Comparison of ENCODE assay signal across 8 cellular contexts in genomic region chr9:130712564-130713285, GRCh38. TPM values are rescaled to one million over a fixed set of nuclear protein-coding genes. Genes with fewer than 3 reads are reported as not detected.
A peak's percentile ranks its signal among the peaks of the same experiment; 100 is the strongest.
DNase-seq lines count a peak whose midpoint lies in the region; ATAC-seq and TF ChIP-seq lines count a peak whose summit lies in the region.

No MANE protein-coding gene starts in this region.

- H3K27ac ChIP-seq in GM23338 (ENCODE audit: low read depth) = peak overlapping the region; percentile 96

- H3K36me3 Mint-ChIP-seq in GM23338 (ENCODE audit: low read depth) = no peaks in the 10 kb centered on the region
- no peaks in the 10 kb centered on the region for H3K36me3 Mint-ChIP-seq in activated T-helper 17 cell treated with anti-CD3 and anti-CD28 coated beads, Interleukin-2, amount 50 U/mL, for 72 hours (ENCODE audit: low read depth)
- H3K36me3 Mint-ChIP-seq in naive thymus-derived CD8-positive, alpha-beta T cell = no peaks in the 10 kb centered on the region
- H3K36me3 Mint-ChIP-seq in stimulated activated naive B cell treated with anti-CD40 and anti-IgM and Interleukin-4, amounts not matched to agents 10 μg/mL and 1 μg/mL and 100 μg/mL, for 72 hours = no peaks in the 10 kb centered on the region

- peaks cover 5% of the 10 kb centered on the region; the same call in 1 of the 2 replicates for H3F3A ChIP-seq in GM23338 (replicated peaks; ENCODE audit: low read depth)

- H3K4me2 ChIP-seq in GM23338 = peak overlapping the region; percentile 92

- H3K9me3 Mint-ChIP-seq in GM23338 = no peaks in the 10 kb centered on the region; the same call in 2 of the 3 replicates
- H3K9me3 Mint-ChIP-seq in activated T-helper 17 cell treated with anti-CD3 and anti-CD28 coated beads, Interleukin-2, amount 50 U/mL, for 72 hours = no peaks in the 10 kb centered on the region
- no peaks in the 10 kb centered on the region for H3K9me3 Mint-ChIP-seq in naive thymus-derived CD8-positive, alpha-beta T cell
- H3K9me3 Mint-ChIP-seq in stimulated activated naive B cell treated with anti-CD40 and anti-IgM and Interleukin-4, amounts not matched to agents 10 μg/mL and 1 μg/mL and 100 μg/mL, for 72 hours = no peaks in the 10 kb centered on the region

- H3K4me3 ChIP-seq in GM23338 (peak overlapping the region; percentile 86), fibroblast of mammary gland (ENCODE audit: control insufficient read depth, low read depth, low read length) (peak overlapping the region; percentile 66)

- H3K27me3 Mint-ChIP-seq in GM23338 (ENCODE audit: insufficient read depth, low read depth, poor library complexity) = peaks cover 16% of the 10 kb centered on the region
- H3K27me3 Mint-ChIP-seq in activated T-helper 17 cell treated with anti-CD3 and anti-CD28 coated beads, Interleukin-2, amount 50 U/mL, for 72 hours = no peaks in the 10 kb centered on the region
- H3K27me3 Mint-ChIP-seq in naive thymus-derived CD8-positive, alpha-beta T cell = no peaks in the 10 kb centered on the region
- H3K27me3 Mint-ChIP-seq in stimulated activated naive B cell treated with anti-CD40 and anti-IgM and Interleukin-4, amounts not matched to agents 10 μg/mL and 1 μg/mL and 100 μg/mL, for 72 hours = no peaks in the 10 kb centered on the region

- DNase-seq in Daoy (ENCODE audit: low read depth) (peak; percentile 100), GM23338 (ENCODE audit: low spot score) (peak; percentile 99), Kasumi-1 (lab: John Stamatoyannopoulos, UW) (peak; percentile 97), RKO (ENCODE audit: low spot score) (peak; percentile 100), fibroblast of mammary gland (ENCODE audit: low read depth) (peak; percentile 98)
- peak; percentile 91 to 98 (median 94) for DNase-seq in naive thymus-derived CD8-positive, alpha-beta T cell
- peak; percentile 96 for DNase-seq in stimulated activated naive B cell treated with anti-CD40 and anti-IgM and Interleukin-4, amounts not matched to agents 10 μg/mL and 1 μg/mL and 100 μg/mL, for 72 hours

- POLR2A ChIA-PET in naive thymus-derived CD8-positive, alpha-beta T cell (lab: Charles Lee) = interaction anchor here (0.7 to 1.7 kb wide), 6 partner anchors 11 to 890 kb away, joined by 3 to 5 read pairs (median 4); partner anchors contain the start of genes ABL1 and EXOSC2

- peak; percentile 95 for ATAC-seq in GM23338
- ATAC-seq in activated T-helper 17 cell treated with anti-CD3 and anti-CD28 coated beads, Interleukin-2, amount 50 U/mL, for 72 hours (replicated peaks) = peak; percentile 99
- ATAC-seq in naive thymus-derived CD8-positive, alpha-beta T cell = peak; percentile 96 to 97
- ATAC-seq in stimulated activated naive B cell treated with anti-CD40 and anti-IgM and Interleukin-4, amounts not matched to agents 10 μg/mL and 1 μg/mL and 100 μg/mL, for 72 hours (replicated peaks) = peak; percentile 97

- H3K4me1 ChIP-seq in GM23338 (ENCODE audit: insufficient read depth) = peaks cover 21% of the 10 kb centered on the region

- peaks cover 20% of the 10 kb centered on the region for H4K20me1 ChIP-seq in GM23338 (replicated peaks; ENCODE audit: insufficient read depth)

- H3K36me3 ChIP-seq in GM23338 (ENCODE audit: insufficient read depth) = no peaks in the 10 kb centered on the region

- H2AFZ ChIP-seq in GM23338 = peak overlapping the region; percentile 34; the same call in 1 of the 2 replicates

- peak overlapping the region; percentile 92 for H3K4me3 Mint-ChIP-seq in GM23338
- peak overlapping the region; percentile 91 for H3K4me3 Mint-ChIP-seq in activated T-helper 17 cell treated with anti-CD3 and anti-CD28 coated beads, Interleukin-2, amount 50 U/mL, for 72 hours
- H3K4me3 Mint-ChIP-seq in naive thymus-derived CD8-positive, alpha-beta T cell = peak overlapping the region; percentile 83 to 97 (median 92)
- H3K4me3 Mint-ChIP-seq in stimulated activated naive B cell treated with anti-CD40 and anti-IgM and Interleukin-4, amounts not matched to agents 10 μg/mL and 1 μg/mL and 100 μg/mL, for 72 hours = peak overlapping the region; percentile 93 to 94

- peak overlapping the region; percentile 91 for H3K27ac Mint-ChIP-seq in GM23338
- peak overlapping the region; percentile 93 for H3K27ac Mint-ChIP-seq in activated T-helper 17 cell treated with anti-CD3 and anti-CD28 coated beads, Interleukin-2, amount 50 U/mL, for 72 hours
- peak overlapping the region; percentile 78 to 97 (median 96) for H3K27ac Mint-ChIP-seq in naive thymus-derived CD8-positive, alpha-beta T cell
- peak overlapping the region; percentile 97 for H3K27ac Mint-ChIP-seq in stimulated activated naive B cell treated with anti-CD40 and anti-IgM and Interleukin-4, amounts not matched to agents 10 μg/mL and 1 μg/mL and 100 μg/mL, for 72 hours

- no peaks in the 10 kb centered on the region for H3K9me2 ChIP-seq in GM23338 (ENCODE audit: insufficient read depth)

- peaks cover 20% of the 10 kb centered on the region; the same call in 2 of the 3 replicates for H3K4me1 Mint-ChIP-seq in GM23338
- H3K4me1 Mint-ChIP-seq in activated T-helper 17 cell treated with anti-CD3 and anti-CD28 coated beads, Interleukin-2, amount 50 U/mL, for 72 hours = peaks cover 16% of the 10 kb centered on the region
- peaks cover 12 to 45% (median 35%) of the 10 kb centered on the region in 4 donors for H3K4me1 Mint-ChIP-seq in naive thymus-derived CD8-positive, alpha-beta T cell
- H3K4me1 Mint-ChIP-seq in stimulated activated naive B cell treated with anti-CD40 and anti-IgM and Interleukin-4, amounts not matched to agents 10 μg/mL and 1 μg/mL and 100 μg/mL, for 72 hours = peaks cover 14 to 35% of the 10 kb centered on the region in 2 donors

- TF ChIP-seq CTCF in GM23338 (conservative IDR thresholded peaks at IDR 0.05; ENCODE audit: low read depth in 2 of 2) = no peak
- TF ChIP-seq CTCF in fibroblast of mammary gland (conservative IDR thresholded peaks at IDR 0.05; ENCODE audit: control insufficient read depth, insufficient read depth, low read depth, low read length) = no peak

- peaks cover 43% of the 10 kb centered on the region for H3K79me2 ChIP-seq in GM23338 (replicated peaks; ENCODE audit: insufficient read depth)

- no peaks in the 10 kb centered on the region for H3K27me3 ChIP-seq in GM23338 (ENCODE audit: insufficient read depth)

TF ChIP-seq in GM23338, 12 proteins besides CTCF, POLR2A, EP300 and RAD21:
- TF ChIP-seq POLR2AphosphoS5 (IDR thresholded peaks at IDR 0.05; ENCODE audit: low read depth) (peak; percentile 55), CREB1 (CRISPR knock-in tag; IDR thresholded peaks at IDR 0.05; ENCODE audit: low read depth) (peak; percentile 68), ETS1 (IDR thresholded peaks at IDR 0.05) (peak; percentile 54; the same call in 1 of the 2 replicates), ZNF114 (CRISPR knock-in tag; IDR thresholded peaks at IDR 0.05) (no peak)

RNA-seq across cellular contexts. Expression of gene EXOSC2, which starts 19.1 kb away (rescaled TPM):
- total RNA-seq in Daoy (2014; rRNA removed; shearing (Covaris generic)) = 71.9 and 95.9 TPM in 2 replicates
- total RNA-seq in GM23338 (2014; rRNA removed; shearing (Covaris generic)) = 77.7 and 80.3 TPM in 2 replicates
- 35.1 and 37.6 TPM in 2 replicates for polyA plus RNA-seq in GM23338 (2016; fragmentation: Nextera tagmentation; extraction: Ambion mirVana)
- 10 to 100 TPM; 66.9 to 89.1 TPM for total RNA-seq in activated T-helper 17 cell treated with anti-CD3 and anti-CD28 coated beads, Interleukin-2, amount 50 U/mL, for 72 hours
- total RNA-seq in naive thymus-derived CD8-positive, alpha-beta T cell = 10 to 100 TPM; 66.9 to 71.3 TPM
- 10 to 100 TPM; 18.7 to 31.1 (median 25.0) TPM for polyA plus RNA-seq in naive thymus-derived CD8-positive, alpha-beta T cell

RNA-seq across cellular contexts. Expression of gene PRDM12, which starts 48.3 kb away (rescaled TPM):
- not detected in 2 replicates for total RNA-seq in Daoy (2014; rRNA removed; shearing (Covaris generic))
- 0.78 TPM in 1 of 2 replicates, not detected in the other for total RNA-seq in GM23338 (2014; rRNA removed; shearing (Covaris generic))
- 0.11 and 0.14 TPM in 2 replicates for polyA plus RNA-seq in GM23338 (2016; fragmentation: Nextera tagmentation; extraction: Ambion mirVana)
- under 1 TPM in 1 of 2 donors, not detected in 1; 0.15 TPM for total RNA-seq in activated T-helper 17 cell treated with anti-CD3 and anti-CD28 coated beads, Interleukin-2, amount 50 U/mL, for 72 hours
- under 1 TPM in 1 of 2 experiments, not detected in 1; 0.13 TPM for total RNA-seq in naive thymus-derived CD8-positive, alpha-beta T cell
- under 1 TPM in 1 of 3 donors, not detected in 2; 0.06 TPM for polyA plus RNA-seq in naive thymus-derived CD8-positive, alpha-beta T cell

Comparison
In these comparisons a context has a peak if more than half of its experiments do, and no peak if none do; other contexts are left out.
1. Peak in every context shown above with its lines: DNase-seq, ATAC-seq, H3K4me3 ChIP-seq and H3K27ac ChIP-seq.